2 cellular contexts compared by ENCODE assay signal in the genomic region with DNA sequence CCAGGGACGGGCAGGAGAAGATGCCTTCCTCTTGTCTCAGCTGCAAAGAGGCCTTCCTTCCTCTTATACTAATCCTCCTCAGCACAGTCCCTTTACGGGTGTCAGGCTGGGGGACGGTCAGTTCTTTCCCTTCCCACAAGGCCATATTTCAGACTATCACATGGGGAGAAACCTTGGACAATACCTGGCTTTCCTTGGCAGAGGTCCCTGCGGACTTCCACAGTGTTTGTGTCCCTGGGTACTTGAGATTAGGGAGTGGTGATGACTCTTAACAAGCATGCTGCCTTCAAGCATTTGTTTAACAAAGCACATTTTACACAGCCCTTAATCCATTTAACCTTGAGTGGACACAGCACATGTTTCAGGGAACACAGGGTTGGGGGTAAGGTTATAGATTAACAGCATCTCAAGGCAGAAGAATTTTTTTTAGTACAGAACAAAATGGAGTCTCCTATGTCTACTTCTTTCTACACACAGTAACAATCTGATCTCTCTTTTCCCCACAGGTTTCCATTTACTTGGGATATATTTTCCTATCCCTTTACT. TPM values are rescaled to one million over a fixed set of nuclear protein-coding genes. Genes with fewer than 3 reads are reported as not detected.
"Had no signal": no experiment of that assay in that cellular context is flagged by ENCODE, and none has a peak within 500 bp of the region (broad histone marks: within the 10 kb centered on the region; RNA-seq: fewer than 3 reads in every experiment).

No MANE protein-coding gene starts in this region.

RNA-seq across cellular contexts. Expression of a gene that starts 26.0 kb away (rescaled TPM):
- total RNA-seq: natural killer cell treated with Interleukin-12 subunit alpha and Interleukin-12 subunit beta and Interleukin-15 and Interleukin-18, amount 100 ng/mL, for 72 hours; osteoblast had no signal
